In the genomic region with DNA sequence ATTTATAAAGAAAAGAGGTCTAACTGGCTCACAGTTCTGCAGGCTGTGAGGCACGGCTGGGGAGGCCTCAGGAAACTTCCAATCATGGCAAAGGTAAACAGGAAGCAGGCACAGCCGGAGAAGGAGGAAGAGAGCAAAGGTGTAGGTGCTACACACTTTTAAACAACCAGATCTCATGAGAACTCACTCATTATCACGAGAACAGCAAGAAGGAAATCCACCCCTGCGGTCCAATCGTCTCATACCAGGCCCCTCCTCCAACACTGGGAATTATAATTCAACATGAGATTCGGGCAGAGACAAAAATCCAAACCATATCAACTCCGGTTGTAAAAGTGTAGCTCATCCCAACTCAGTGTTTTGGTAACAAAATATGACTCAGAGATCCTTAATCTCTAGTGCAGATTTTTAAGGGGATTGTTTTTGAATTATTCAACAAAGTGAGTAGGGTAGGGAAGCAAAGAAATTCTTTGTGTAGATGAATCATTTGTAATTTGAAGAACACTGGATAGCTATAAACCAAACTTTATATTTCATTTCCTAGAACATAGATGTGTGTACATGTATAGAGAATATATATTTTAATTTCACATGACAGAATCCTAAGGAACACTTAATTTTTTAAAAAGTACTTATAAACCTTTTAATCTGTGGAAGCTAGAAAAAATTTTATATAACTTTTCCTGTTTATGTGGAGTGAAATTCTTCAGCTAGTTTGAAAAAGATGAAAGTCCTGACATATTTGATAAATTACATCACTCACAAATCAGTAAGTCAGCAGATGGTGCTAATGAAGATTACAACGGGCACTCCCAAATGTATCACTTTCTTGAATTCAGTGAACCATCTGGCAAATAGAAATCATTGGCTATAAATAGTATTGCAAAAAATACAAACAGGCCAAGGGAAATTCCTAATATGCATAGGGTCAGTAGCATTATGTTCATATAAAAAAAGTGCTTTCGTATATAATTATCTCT, we compare ENCODE assay signal across 10 cellular contexts.
DNase-seq lines count a peak whose midpoint lies in the region; ATAC-seq and TF ChIP-seq lines count a peak whose summit lies in the region.
"Had no signal": no experiment of that assay in that cellular context is flagged by ENCODE, and none has a peak within 500 bp of the region (broad histone marks: within the 10 kb centered on the region; RNA-seq: fewer than 3 reads in every experiment).

No MANE protein-coding gene starts in this region.

- H3K27ac Mint-ChIP-seq in GM23338 = peak overlapping the region; percentile 93
- H3K27ac Mint-ChIP-seq: naive thymus-derived CD8-positive, alpha-beta T cell had no signal

- H3F3A ChIP-seq in GM23338 (replicated peaks; ENCODE audit: low read depth) = no peaks in the 10 kb centered on the region
- H3F3A ChIP-seq in smooth muscle cell (ENCODE audit: low read depth) = peaks cover 4% of the 10 kb centered on the region

- H2AFZ ChIP-seq in GM23338 (no peak overlapping the region), smooth muscle cell (ENCODE audit: low read depth) (no peak overlapping the region)

- no peaks in the 10 kb centered on the region for H3K9me3 Mint-ChIP-seq in GM23338
- H3K9me3 Mint-ChIP-seq: naive thymus-derived CD8-positive, alpha-beta T cell had no signal

- no peaks in the 10 kb centered on the region for H3K9me2 ChIP-seq in GM23338 (ENCODE audit: insufficient read depth)

- TF ChIP-seq CTCF in GM23338 (conservative IDR thresholded peaks at IDR 0.05; ENCODE audit: low read depth in 2 of 2) (no peak), RWPE1 (conservative IDR thresholded peaks at IDR 0.05; ENCODE audit: low read depth) (no peak), fibroblast of mammary gland (conservative IDR thresholded peaks at IDR 0.05; ENCODE audit: control insufficient read depth, insufficient read depth, low read depth, low read length) (no peak), smooth muscle cell (IDR thresholded peaks at IDR 0.05; ENCODE audit: borderline replicate concordance, insufficient read depth, poor library complexity, severe bottlenecking) (no peak)

- WGBS in smooth muscle cell (ENCODE audit: low lambda C conversion rate) = 50% methylated on average over 9 of the region's 9 CpGs

- peak overlapping the region; percentile 60 for H3K4me2 ChIP-seq in GM23338
- peak overlapping the region; percentile 49 for H3K4me2 ChIP-seq in smooth muscle cell

- H3K9me3 ChIP-seq in smooth muscle cell (replicated peaks; ENCODE audit: low read depth) = no peaks in the 10 kb centered on the region
- H3K9me3 ChIP-seq: esophagus muscularis mucosa had no signal

- H3K27ac ChIP-seq in GM23338 (ENCODE audit: low read depth) (peak overlapping the region; percentile 85), RWPE1 (peak overlapping the region; percentile 54; the same call in 1 of the 2 replicates), smooth muscle cell (ENCODE audit: low read depth) (peak overlapping the region; percentile 75)
- H3K27ac ChIP-seq: esophagus muscularis mucosa had no signal

- CTCF ChIA-PET in RWPE1 (lab: Yijun Ruan, JAX) = interaction anchor here (0.6 kb wide), 2 partner anchors 11 to 162 kb away, joined by 3 read pairs; no protein-coding TSS in a partner anchor

- H3K4me3 Mint-ChIP-seq in GM23338 = peak overlapping the region; percentile 32
- H3K4me3 Mint-ChIP-seq: naive thymus-derived CD8-positive, alpha-beta T cell had no signal

- DNase-seq in GM23338 (ENCODE audit: low spot score) (peak; percentile 53), RWPE1 (ENCODE audit: low spot score) (peak; percentile 56), fibroblast of mammary gland (ENCODE audit: low read depth) (peak; percentile 79), smooth muscle cell (lab: John Stamatoyannopoulos, UW; ENCODE audit: unreplicated experiment) (no peak), NCI-H2029 treated with DMSO at 0.1 percent for 48 hours (lab: John Stamatoyannopoulos, UW) (no peak), NCI-H1417 treated with DMSO at 0.1 percent for 48 hours (lab: John Stamatoyannopoulos, UW) (no peak), iPS-NIHi11 (ENCODE audit: low spot score) (no peak)
- DNase-seq: activated naive CD4-positive, alpha-beta T cell treated with anti-CD3 and anti-CD28 coated beads, Interleukin-2, amount 50 U/mL, for 16 hours; naive thymus-derived CD8-positive, alpha-beta T cell had no signal

- POLR2A ChIA-PET in RWPE1 (lab: Yijun Ruan, JAX; ENCODE audit: low non-redundant PET) = interaction anchor here (0.6 kb wide), 1 partner anchor 58 kb away, joined by 3 read pairs; no protein-coding TSS in a partner anchor

- no peaks in the 10 kb centered on the region for H4K20me1 ChIP-seq in GM23338 (replicated peaks; ENCODE audit: insufficient read depth)
- no peaks in the 10 kb centered on the region for H4K20me1 ChIP-seq in smooth muscle cell (ENCODE audit: low read depth)

- H3K36me3 ChIP-seq in GM23338 (ENCODE audit: insufficient read depth) = no peaks in the 10 kb centered on the region
- no peaks in the 10 kb centered on the region for H3K36me3 ChIP-seq in smooth muscle cell (ENCODE audit: low read depth)

- peak; percentile 68 for ATAC-seq in GM23338
- ATAC-seq: naive thymus-derived CD8-positive, alpha-beta T cell had no signal

- H3K79me2 ChIP-seq in GM23338 (replicated peaks; ENCODE audit: insufficient read depth) (peaks cover 9% of the 10 kb centered on the region; the same call in 1 of the 2 replicates), smooth muscle cell (ENCODE audit: low read depth) (no peaks in the 10 kb centered on the region)

- H3K27me3 Mint-ChIP-seq in GM23338 (ENCODE audit: insufficient read depth, low read depth, poor library complexity) = no peaks in the 10 kb centered on the region
- H3K27me3 Mint-ChIP-seq: naive thymus-derived CD8-positive, alpha-beta T cell had no signal

- no peak overlapping the region for H3K9ac ChIP-seq in smooth muscle cell (ENCODE audit: low read depth)

- H3K4me1 ChIP-seq in GM23338 (ENCODE audit: insufficient read depth) (peaks cover 88% of the 10 kb centered on the region), smooth muscle cell (ENCODE audit: low read depth) (peaks cover 41% of the 10 kb centered on the region)
- H3K4me1 ChIP-seq: esophagus muscularis mucosa had no signal

- H3K27me3 ChIP-seq in GM23338 (ENCODE audit: insufficient read depth) (no peaks in the 10 kb centered on the region), smooth muscle cell (ENCODE audit: low read depth) (no peaks in the 10 kb centered on the region)
- H3K27me3 ChIP-seq: esophagus muscularis mucosa had no signal

- H3K36me3 Mint-ChIP-seq in GM23338 (ENCODE audit: low read depth) = peaks cover 3% of the 10 kb centered on the region; the same call in 1 of the 3 replicates

- peaks cover 68% of the 10 kb centered on the region for H3K4me1 Mint-ChIP-seq in GM23338

- H3K4me3 ChIP-seq in GM23338 = peak overlapping the region; percentile 12; the same call in 1 of the 2 replicates
- no peak overlapping the region for H3K4me3 ChIP-seq in fibroblast of mammary gland (ENCODE audit: control insufficient read depth, low read depth, low read length)
- no peak overlapping the region for H3K4me3 ChIP-seq in smooth muscle cell
- H3K4me3 ChIP-seq: esophagus muscularis mucosa had no signal

TF ChIP-seq in GM23338, 12 proteins besides CTCF, POLR2A, EP300 and RAD21:
- TF ChIP-seq, protein P1, sequence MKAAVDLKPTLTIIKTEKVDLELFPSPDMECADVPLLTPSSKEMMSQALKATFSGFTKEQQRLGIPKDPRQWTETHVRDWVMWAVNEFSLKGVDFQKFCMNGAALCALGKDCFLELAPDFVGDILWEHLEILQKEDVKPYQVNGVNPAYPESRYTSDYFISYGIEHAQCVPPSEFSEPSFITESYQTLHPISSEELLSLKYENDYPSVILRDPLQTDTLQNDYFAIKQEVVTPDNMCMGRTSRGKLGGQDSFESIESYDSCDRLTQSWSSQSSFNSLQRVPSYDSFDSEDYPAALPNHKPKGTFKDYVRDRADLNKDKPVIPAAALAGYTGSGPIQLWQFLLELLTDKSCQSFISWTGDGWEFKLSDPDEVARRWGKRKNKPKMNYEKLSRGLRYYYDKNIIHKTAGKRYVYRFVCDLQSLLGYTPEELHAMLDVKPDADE (IDR thresholded peaks at IDR 0.05) = peak; percentile 68
- TF ChIP-seq ZNF114 (CRISPR knock-in tag; IDR thresholded peaks at IDR 0.05) (no peak), CREB1 (CRISPR knock-in tag; IDR thresholded peaks at IDR 0.05; ENCODE audit: low read depth) (no peak), EZH2 (IDR thresholded peaks at IDR 0.05; ENCODE audit: low read depth, unreplicated experiment) (no peak)

Comparison
In these comparisons a context has a peak if more than half of its experiments do, and no peak if none do; other contexts are left out.
1. DNase-seq: peak in GM23338 (single experiment), RWPE1 (single experiment) and fibroblast of mammary gland (single experiment); none in smooth muscle cell (single experiment), NCI-H2029 treated with DMSO at 0.1 percent for 48 hours (single experiment), NCI-H1417 treated with DMSO at 0.1 percent for 48 hours (single experiment) and iPS-NIHi11 (single experiment).
2. Peak in every context shown above with its lines, with median percentiles within 50 percentile points of each other: H3K27ac ChIP-seq.